1 cellular context compared by ENCODE assay signal in the genomic region with DNA sequence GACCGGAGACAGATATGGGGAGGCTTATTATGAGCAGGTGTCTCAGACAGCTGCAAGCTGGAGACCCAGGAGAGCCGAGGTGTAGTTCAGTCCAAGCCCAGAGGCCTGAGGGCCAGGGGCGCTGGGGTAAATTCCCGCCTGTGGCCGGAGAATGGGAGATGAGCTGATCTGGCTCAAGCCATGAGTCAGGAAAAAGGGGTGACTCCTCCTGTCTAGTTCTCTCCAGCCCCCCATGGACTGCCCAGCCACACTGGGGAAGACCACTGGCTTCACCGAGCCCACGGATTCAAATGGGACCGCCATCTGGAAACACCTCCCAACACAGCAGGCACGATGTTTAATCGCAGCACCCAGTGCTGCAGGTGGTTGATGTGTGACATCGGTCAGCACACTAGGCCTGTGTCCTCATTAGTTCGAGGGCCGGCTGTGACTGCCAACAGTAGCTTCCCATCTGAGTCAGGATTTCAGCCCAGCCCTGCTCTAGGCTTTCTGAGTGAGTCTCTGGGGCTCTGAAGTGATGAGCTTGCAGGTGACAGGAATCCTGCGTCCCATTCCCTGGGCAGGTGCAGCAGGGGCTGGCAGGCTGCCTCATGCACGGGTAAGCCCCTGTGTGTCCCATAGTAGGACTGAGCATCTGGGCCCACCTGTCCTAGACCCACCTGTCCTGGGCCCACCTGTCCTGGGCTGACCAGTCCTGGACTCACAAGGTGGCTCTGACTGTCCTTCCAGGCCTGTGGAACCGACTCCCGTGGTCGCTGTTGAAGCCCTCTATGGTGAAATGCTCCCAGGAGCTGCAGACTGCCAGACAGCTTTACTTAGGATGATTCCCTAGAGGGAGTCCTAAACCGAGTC.
TF ChIP-seq lines count a peak whose summit lies in the region.

No MANE protein-coding gene starts in this region.

TF ChIP-seq in K562, 482 proteins besides CTCF, POLR2A, EP300 and RAD21:
- no peak for TF ChIP-seq ZNF76 (CRISPR knock-in tag; IDR thresholded peaks at IDR 0.05; ENCODE audit: borderline replicate concordance)
- no peak for TF ChIP-seq HSF4 (CRISPR knock-in tag; IDR thresholded peaks at IDR 0.05; ENCODE audit: borderline replicate concordance)
- no peak for TF ChIP-seq ZNF561 (CRISPR knock-in tag; conservative IDR thresholded peaks at IDR 0.05)
- no peak for TF ChIP-seq ZNF121 (CRISPR knock-in tag; conservative IDR thresholded peaks at IDR 0.05)
- TF ChIP-seq, protein P1, sequence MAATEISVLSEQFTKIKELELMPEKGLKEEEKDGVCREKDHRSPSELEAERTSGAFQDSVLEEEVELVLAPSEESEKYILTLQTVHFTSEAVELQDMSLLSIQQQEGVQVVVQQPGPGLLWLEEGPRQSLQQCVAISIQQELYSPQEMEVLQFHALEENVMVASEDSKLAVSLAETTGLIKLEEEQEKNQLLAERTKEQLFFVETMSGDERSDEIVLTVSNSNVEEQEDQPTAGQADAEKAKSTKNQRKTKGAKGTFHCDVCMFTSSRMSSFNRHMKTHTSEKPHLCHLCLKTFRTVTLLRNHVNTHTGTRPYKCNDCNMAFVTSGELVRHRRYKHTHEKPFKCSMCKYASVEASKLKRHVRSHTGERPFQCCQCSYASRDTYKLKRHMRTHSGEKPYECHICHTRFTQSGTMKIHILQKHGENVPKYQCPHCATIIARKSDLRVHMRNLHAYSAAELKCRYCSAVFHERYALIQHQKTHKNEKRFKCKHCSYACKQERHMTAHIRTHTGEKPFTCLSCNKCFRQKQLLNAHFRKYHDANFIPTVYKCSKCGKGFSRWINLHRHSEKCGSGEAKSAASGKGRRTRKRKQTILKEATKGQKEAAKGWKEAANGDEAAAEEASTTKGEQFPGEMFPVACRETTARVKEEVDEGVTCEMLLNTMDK (IDR thresholded peaks at IDR 0.05; ENCODE audit: borderline replicate concordance, insufficient read depth, low read depth, low read length, poor library complexity, severe bottlenecking), result no peak
- TF ChIP-seq ZNF445 (CRISPR knock-in tag; IDR thresholded peaks at IDR 0.05; ENCODE audit: low read depth), result no peak
- TF ChIP-seq KAT8 (IDR thresholded peaks at IDR 0.05; ENCODE audit: low read depth), result no peak
- TF ChIP-seq NFIX (CRISPR knock-in tag; IDR thresholded peaks at IDR 0.05; ENCODE audit: low read depth), result no peak
- TF ChIP-seq THRAP3 (IDR thresholded peaks at IDR 0.05; ENCODE audit: borderline replicate concordance), result no peak
- TF ChIP-seq ZNF444 (CRISPR knock-in tag; IDR thresholded peaks at IDR 0.05), result no peak
- TF ChIP-seq, protein P2, sequence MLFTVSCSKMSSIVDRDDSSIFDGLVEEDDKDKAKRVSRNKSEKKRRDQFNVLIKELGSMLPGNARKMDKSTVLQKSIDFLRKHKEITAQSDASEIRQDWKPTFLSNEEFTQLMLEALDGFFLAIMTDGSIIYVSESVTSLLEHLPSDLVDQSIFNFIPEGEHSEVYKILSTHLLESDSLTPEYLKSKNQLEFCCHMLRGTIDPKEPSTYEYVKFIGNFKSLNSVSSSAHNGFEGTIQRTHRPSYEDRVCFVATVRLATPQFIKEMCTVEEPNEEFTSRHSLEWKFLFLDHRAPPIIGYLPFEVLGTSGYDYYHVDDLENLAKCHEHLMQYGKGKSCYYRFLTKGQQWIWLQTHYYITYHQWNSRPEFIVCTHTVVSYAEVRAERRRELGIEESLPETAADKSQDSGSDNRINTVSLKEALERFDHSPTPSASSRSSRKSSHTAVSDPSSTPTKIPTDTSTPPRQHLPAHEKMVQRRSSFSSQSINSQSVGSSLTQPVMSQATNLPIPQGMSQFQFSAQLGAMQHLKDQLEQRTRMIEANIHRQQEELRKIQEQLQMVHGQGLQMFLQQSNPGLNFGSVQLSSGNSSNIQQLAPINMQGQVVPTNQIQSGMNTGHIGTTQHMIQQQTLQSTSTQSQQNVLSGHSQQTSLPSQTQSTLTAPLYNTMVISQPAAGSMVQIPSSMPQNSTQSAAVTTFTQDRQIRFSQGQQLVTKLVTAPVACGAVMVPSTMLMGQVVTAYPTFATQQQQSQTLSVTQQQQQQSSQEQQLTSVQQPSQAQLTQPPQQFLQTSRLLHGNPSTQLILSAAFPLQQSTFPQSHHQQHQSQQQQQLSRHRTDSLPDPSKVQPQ (CRISPR knock-in tag; IDR thresholded peaks at IDR 0.05; ENCODE audit: borderline replicate concordance), result no peak
- TF ChIP-seq GTF2E2 (tag; IDR thresholded peaks at IDR 0.05), result no peak
- TF ChIP-seq, protein P3, sequence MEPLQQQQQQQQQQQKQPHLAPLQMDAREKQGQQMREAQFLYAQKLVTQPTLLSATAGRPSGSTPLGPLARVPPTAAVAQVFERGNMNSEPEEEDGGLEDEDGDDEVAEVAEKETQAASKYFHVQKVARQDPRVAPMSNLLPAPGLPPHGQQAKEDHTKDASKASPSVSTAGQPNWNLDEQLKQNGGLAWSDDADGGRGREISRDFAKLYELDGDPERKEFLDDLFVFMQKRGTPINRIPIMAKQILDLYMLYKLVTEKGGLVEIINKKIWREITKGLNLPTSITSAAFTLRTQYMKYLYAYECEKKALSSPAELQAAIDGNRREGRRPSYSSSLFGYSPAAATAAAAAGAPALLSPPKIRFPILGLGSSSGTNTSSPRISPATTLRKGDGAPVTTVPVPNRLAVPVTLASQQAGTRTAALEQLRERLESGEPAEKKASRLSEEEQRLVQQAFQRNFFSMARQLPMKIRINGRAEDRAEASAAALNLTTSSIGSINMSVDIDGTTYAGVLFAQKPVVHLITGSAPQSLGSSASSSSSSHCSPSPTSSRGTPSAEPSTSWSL (CRISPR knock-in tag; IDR thresholded peaks at IDR 0.05; ENCODE audit: borderline replicate concordance), result no peak
- TF ChIP-seq KDM4B (IDR thresholded peaks at IDR 0.05; ENCODE audit: borderline replicate concordance in 2 of 2, low read depth in 1 of 2), result no peak
- TF ChIP-seq, protein P4, sequence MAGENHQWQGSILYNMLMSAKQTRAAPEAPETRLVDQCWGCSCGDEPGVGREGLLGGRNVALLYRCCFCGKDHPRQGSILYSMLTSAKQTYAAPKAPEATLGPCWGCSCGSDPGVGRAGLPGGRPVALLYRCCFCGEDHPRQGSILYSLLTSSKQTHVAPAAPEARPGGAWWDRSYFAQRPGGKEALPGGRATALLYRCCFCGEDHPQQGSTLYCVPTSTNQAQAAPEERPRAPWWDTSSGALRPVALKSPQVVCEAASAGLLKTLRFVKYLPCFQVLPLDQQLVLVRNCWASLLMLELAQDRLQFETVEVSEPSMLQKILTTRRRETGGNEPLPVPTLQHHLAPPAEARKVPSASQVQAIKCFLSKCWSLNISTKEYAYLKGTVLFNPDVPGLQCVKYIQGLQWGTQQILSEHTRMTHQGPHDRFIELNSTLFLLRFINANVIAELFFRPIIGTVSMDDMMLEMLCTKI (IDR thresholded peaks at IDR 0.05; ENCODE audit: partially characterized antibody), result no peak
- TF ChIP-seq TEAD4 (IDR thresholded peaks at IDR 0.05; ENCODE audit: low read length), result no peak
- TF ChIP-seq TEAD4 (CRISPR knock-in tag; IDR thresholded peaks at IDR 0.05; ENCODE audit: borderline replicate concordance), result no peak
- no peak for TF ChIP-seq BCL6 (CRISPR knock-in tag; IDR thresholded peaks at IDR 0.05)
- no peak for TF ChIP-seq CHCHD3 (CRISPR knock-in tag; IDR thresholded peaks at IDR 0.05)
